In genomic region chr12:46370792-46371717, GRCh38 we compare ENCODE assay signal across 8 cellular contexts. TPM values are rescaled to one million over a fixed set of nuclear protein-coding genes. Genes with fewer than 3 reads are reported as not detected.
DNase-seq lines count a peak whose midpoint lies in the region; ATAC-seq, FAIRE-seq and TF ChIP-seq lines count a peak whose summit lies in the region.

No MANE protein-coding gene starts in this region.

- H3K4me1 ChIP-seq in BE2C (0 out of 2 replicates have a peak, but pooled peaks cover 9% of the 10 kb centered on the region), HepG2 (ENCODE audit: insufficient read depth, low read length) (peaks cover 56% of the 10 kb centered on the region)

- ATAC-seq in HG03354 (IDR thresholded peaks at IDR 0.05; ENCODE audit: poor library complexity, severe bottlenecking, unreplicated experiment) = peak; percentile 53
- ATAC-seq in HepG2 = peak; percentile 18

- H3K27me3 Mint-ChIP-seq in activated CD4-positive, alpha-beta T cell treated with anti-CD3 and anti-CD28 coated beads, Interleukin-2, amount 10 ng/mL, durations not matched to agents 7 days and 5 days = no peaks in the 10 kb centered on the region

- intact Hi-C loops in HepG2 (cut with micrococcal nuclease; ENCODE audit: unreplicated experiment) = loop anchor here (1.0 to 5.0 kb wide), 3 partner anchors 101 to 306 kb away; no protein-coding TSS in a partner anchor

- H3K27me3 ChIP-seq in BE2C (no peaks in the 10 kb centered on the region), HepG2 (ENCODE audit: control insufficient read depth in 1 of 2, insufficient read depth in 2 of 2, low read length in 2 of 2) (peaks cover 0 to 3% of the 10 kb centered on the region in 2 experiments; a peak in 2 of 5 replicates)

- H3K4me3 ChIP-seq in BE2C (ENCODE audit: low read depth, low read length) (peak overlapping the region; percentile 93), HepG2 (replicated peaks in 1 of 3; ENCODE audit: insufficient read depth in 1 of 3, low read depth in 2 of 3, low read length in 3 of 3) (peak overlapping the region; percentile 84 to 96 (median 94))

- peaks cover 64% of the 10 kb centered on the region for H3K4me1 Mint-ChIP-seq in activated CD4-positive, alpha-beta T cell treated with anti-CD3 and anti-CD28 coated beads, Interleukin-2, amount 10 ng/mL, durations not matched to agents 7 days and 5 days

- no peaks in the 10 kb centered on the region for H3K9me3 Mint-ChIP-seq in activated CD4-positive, alpha-beta T cell treated with anti-CD3 and anti-CD28 coated beads, Interleukin-2, amount 10 ng/mL, durations not matched to agents 7 days and 5 days

- peak; percentile 69 for TF ChIP-seq RAD21 in HepG2 (CRISPR knock-in tag; IDR thresholded peaks at IDR 0.05)

- peaks cover 58% of the 10 kb centered on the region for H3K36me3 Mint-ChIP-seq in activated CD4-positive, alpha-beta T cell treated with anti-CD3 and anti-CD28 coated beads, Interleukin-2, amount 10 ng/mL, durations not matched to agents 7 days and 5 days (ENCODE audit: low read depth)

- peaks cover 83% of the 10 kb centered on the region for H3K79me2 ChIP-seq in HepG2 (ENCODE audit: insufficient read depth, low read length)

- under 1% methylated on average over 35 of the region's 54 CpGs for WGBS in HepG2 (ENCODE audit: low lambda C conversion rate)

- H4K20me1 ChIP-seq in HepG2 (ENCODE audit: insufficient read depth, low read length) = peaks cover 65% of the 10 kb centered on the region

- peak overlapping the region; percentile 98 for H3K9ac ChIP-seq in HepG2 (ENCODE audit: insufficient read depth, low read depth, low read length)

- CTCF ChIA-PET in activated CD4-positive, alpha-beta T cell treated with anti-CD3 and anti-CD28 coated beads, Interleukin-2, amount 10 ng/mL, durations not matched to agents 7 days and 5 days (lab: Charles Lee) = no interaction called here
- CTCF ChIA-PET in HepG2 (lab: Yijun Ruan, JAX; ENCODE audit: low intra/inter-chr PET ratio, low total read pairs) = no interaction called here

- TF ChIP-seq EP300 in HepG2 (IDR thresholded peaks at IDR 0.05; ENCODE audit: low read depth in 2 of 2, low read length in 2 of 2) = peak in 1 of 2 experiments; percentile 77; a peak in 2 of 4 replicates
- 0 out of 2 replicates have a peak, but pooled peaks have one; percentile 28 for TF ChIP-seq EP300 in HepG2 (CRISPR knock-in tag; IDR thresholded peaks at IDR 0.05; ENCODE audit: borderline replicate concordance)

- H3K4me3 Mint-ChIP-seq in activated CD4-positive, alpha-beta T cell treated with anti-CD3 and anti-CD28 coated beads, Interleukin-2, amount 10 ng/mL, durations not matched to agents 7 days and 5 days = peak overlapping the region; percentile 97

- no peak for TF ChIP-seq CTCF in BE2C (IDR thresholded peaks at IDR 0.05; ENCODE audit: low read depth, low read length)
- peak; percentile 44 for TF ChIP-seq CTCF in HepG2 (CRISPR knock-in tag; IDR thresholded peaks at IDR 0.05)

- in situ Hi-C loops in HepG2 (cut with HindIII; ENCODE audit: extremely low pct_ligation_motif_present, low pct_unique_long_range_greater_than_20kb) = loop anchor here (5.0 kb wide), 2 partner anchors 121 to 291 kb away; no protein-coding TSS in a partner anchor

- POLR2A ChIA-PET in activated CD4-positive, alpha-beta T cell treated with anti-CD3 and anti-CD28 coated beads, Interleukin-2, amount 10 ng/mL, durations not matched to agents 7 days and 5 days (lab: Charles Lee) = interaction anchor here (0.6 to 1.8 kb wide), 5 partner anchors 84 to 290 kb away, joined by 3 to 6 read pairs (median 4); no protein-coding TSS in a partner anchor
- POLR2A ChIA-PET in HepG2 (lab: Yijun Ruan, JAX) = interaction anchor here (0.8 to 4.5 kb wide), 10 partner anchors 13 to 214 kb away, joined by 3 to 91 read pairs (median 8); no protein-coding TSS in a partner anchor

- FAIRE-seq in HepG2 (lab: Jason Lieb, UNC) = no peak

- H3K4me2 ChIP-seq in HepG2 (ENCODE audit: low read depth, low read length) = peak overlapping the region; percentile 94

- DNase-seq in BE2C (peak; percentile 96), NCI-H510A treated with DMSO at 0.1 percent for 48 hours (lab: John Stamatoyannopoulos, UW) (peak; percentile 71), cortex of kidney (lab: John Stamatoyannopoulos, UW) (peak; percentile 41), HepG2 (ENCODE audit: low spot score) (peak; percentile 75)
- DNase-seq in activated CD4-positive, alpha-beta T cell treated with anti-CD3 and anti-CD28 coated beads, Interleukin-2, amount 10 ng/mL, durations not matched to agents 7 days and 5 days = peak; percentile 92
- DNase-seq in stimulated activated CD4-positive, alpha-beta T cell treated with anti-CD3 and anti-CD28 coated beads, Interleukin-4, amount 100 ng/mL, for 1 hour = peak; percentile 95

- no peaks in the 10 kb centered on the region for H3K9me3 ChIP-seq in BE2C
- no peaks in the 10 kb centered on the region for H3K9me3 ChIP-seq in HepG2 (ENCODE audit: low read length)

- peak overlapping the region; percentile 97 for H3K27ac ChIP-seq in HepG2 (ENCODE audit: extremely low read length, insufficient read depth, low read length)

- H3K36me3 ChIP-seq in BE2C (peaks cover 52% of the 10 kb centered on the region), HepG2 (replicated peaks in 1 of 2; ENCODE audit: control insufficient read depth in 1 of 2, insufficient read depth in 2 of 2, low read length in 2 of 2) (peaks cover 28 to 55% of the 10 kb centered on the region in 2 experiments)

- peak; percentile 72 for TF ChIP-seq POLR2A in GM19193 (IDR thresholded peaks at IDR 0.05; ENCODE audit: extremely low read depth, insufficient read depth, insufficient read length)
- peak; percentile 70 to 90 for TF ChIP-seq POLR2A in HepG2 (IDR thresholded peaks at IDR 0.05; ENCODE audit: insufficient read depth in 1 of 2, low read depth in 2 of 2, low read length in 2 of 2)

- no peak overlapping the region for H2AFZ ChIP-seq in HepG2 (ENCODE audit: low read length)

- peak overlapping the region; percentile 100 for H3K27ac Mint-ChIP-seq in activated CD4-positive, alpha-beta T cell treated with anti-CD3 and anti-CD28 coated beads, Interleukin-2, amount 10 ng/mL, durations not matched to agents 7 days and 5 days

- BruUV-seq in HepG2 (replicated peaks; lab: Mats Ljungman, UMichigan) = no TSS peak

TF ChIP-seq in HepG2, 621 proteins besides CTCF, POLR2A, EP300 and RAD21 (continues in another document):
- TF ChIP-seq ZMYM2 (CRISPR knock-in tag; IDR thresholded peaks at IDR 0.05) = no peak
- TF ChIP-seq ISX (CRISPR knock-in tag; conservative IDR thresholded peaks at IDR 0.05) = 0 out of 2 replicates have a peak, but pooled peaks have one; percentile 32
- TF ChIP-seq HOMEZ (CRISPR knock-in tag; IDR thresholded peaks at IDR 0.05; ENCODE audit: low read depth) = no peak
- peak; percentile 12; the same call in 1 of the 2 replicates for TF ChIP-seq YEATS4 (CRISPR knock-in tag; IDR thresholded peaks at IDR 0.05; ENCODE audit: borderline replicate concordance)

RNA-seq across cellular contexts. Expression of gene SLC38A2, which starts 1.5 kb away (rescaled TPM):
- 70.7 TPM for polyA plus RNA-seq in BE2C (2012; ENCODE audit: insufficient read depth, insufficient read length, low read depth)
- 100 to 1,000 TPM; 216 to 283 TPM for total RNA-seq in activated CD4-positive, alpha-beta T cell treated with anti-CD3 and anti-CD28 coated beads, Interleukin-2, amount 10 ng/mL, durations not matched to agents 7 days and 5 days
- 230 and 368 TPM in 2 replicates for total RNA-seq in HepG2 (2016; rRNA removed; fragmentation: Illumina TruSeq; extraction: Trizol)
- total RNA-seq in HepG2 (2016; cell fraction: cytosol; rRNA removed; fragmentation: Illumina TruSeq; extraction: Trizol; ENCODE audit: low read depth) = 31.8 and 45.4 TPM in 2 replicates
- total RNA-seq in HepG2 (2016; cell fraction: insoluble cytoplasmic fraction; rRNA removed; fragmentation: Illumina TruSeq; extraction: Trizol) = 210 and 375 TPM in 2 replicates
- 98.8 and 127 TPM in 2 replicates for total RNA-seq in HepG2 (2016; cell fraction: membrane; rRNA removed; fragmentation: Illumina TruSeq; extraction: Trizol)
- total RNA-seq in HepG2 (2016; cell fraction: nucleus; rRNA removed; fragmentation: Illumina TruSeq; extraction: Trizol) = 947 and 961 TPM in 2 replicates
- 861 and 880 TPM in 2 replicates for polyA plus RNA-seq in HepG2 (2011; rRNA removed)
- 346 and 636 TPM in 2 replicates for polyA plus RNA-seq in HepG2 (2011; cell fraction: cytosol; rRNA removed)
- polyA plus RNA-seq in HepG2 (2011; cell fraction: nucleus; rRNA removed) = 926 and 1,239 TPM in 2 replicates
- polyA plus RNA-seq in HepG2 (2012) = 836 and 868 TPM in 2 replicates
- polyA plus RNA-seq in HepG2 (2016; cell fraction: cytosol; fragmentation: Illumina TruSeq; extraction: Trizol; ENCODE audit: low read depth) = 8.1 TPM in 2 replicates
- polyA plus RNA-seq in HepG2 (2016; cell fraction: insoluble cytoplasmic fraction; fragmentation: Illumina TruSeq; extraction: Trizol; ENCODE audit: low read depth) = 138 and 148 TPM in 2 replicates
- polyA plus RNA-seq in HepG2 (2016; cell fraction: membrane; fragmentation: Illumina TruSeq; extraction: Trizol; ENCODE audit: low read depth) = 24.1 and 28.9 TPM in 2 replicates
- 882 and 909 TPM in 2 replicates for polyA plus RNA-seq in HepG2 (2016; cell fraction: nucleus; fragmentation: Illumina TruSeq; extraction: Trizol; ENCODE audit: insufficient read depth, low read depth)
- 406 and 1,055 TPM in 2 replicates for polyA minus RNA-seq in HepG2 (2011; rRNA and poly(A)+ RNA removed; ENCODE audit: low replicate concordance)
- 1,075 and 1,302 TPM in 2 replicates for polyA minus RNA-seq in HepG2 (2011; cell fraction: cytosol; rRNA and poly(A)+ RNA removed)
- polyA minus RNA-seq in HepG2 (2011; cell fraction: nucleus; rRNA and poly(A)+ RNA removed) = 2,125 and 2,864 TPM in 2 replicates

Comparison
In these comparisons a context has a peak if more than half of its experiments do, and no peak if none do; other contexts are left out.
1. Peak in every context shown above with its lines: DNase-seq, ATAC-seq, H3K4me3 ChIP-seq and H3K27ac ChIP-seq.
2. DNase-seq: peak in every context shown above with its lines; median percentile 96 in BE2C; 95 in stimulated activated CD4-positive, alpha-beta T cell treated with anti-CD3 and anti-CD28 coated beads, Interleukin-4, amount 100 ng/mL, for 1 hour; 92 in activated CD4-positive, alpha-beta T cell treated with anti-CD3 and anti-CD28 coated beads, Interleukin-2, amount 10 ng/mL, durations not matched to agents 7 days and 5 days; 75 in HepG2; 71 in NCI-H510A treated with DMSO at 0.1 percent for 48 hours; 41 in cortex of kidney.